14 cellular contexts compared by ENCODE assay signal in genomic region chr16:9929836-9930235, GRCh38.
DNase-seq lines count a peak whose midpoint lies in the region; ATAC-seq and TF ChIP-seq lines count a peak whose summit lies in the region.
"Had no signal": no experiment of that assay in that cellular context is flagged by ENCODE, and none has a peak within 500 bp of the region (broad histone marks: within the 10 kb centered on the region; RNA-seq: fewer than 3 reads in every experiment).

No MANE protein-coding gene starts in this region.

- no peak overlapping the region; the same call in 1 of the 2 replicates for H3K9ac ChIP-seq in OCI-LY3 (ENCODE audit: low read length)
- H3K9ac ChIP-seq: BLaER1 treated with 17β-estradiol and CSF1 and Interleukin-3, amounts not matched to agents 10 nM and 100 nM had no signal

- H3K27me3 ChIP-seq in OCI-LY3 (ENCODE audit: low read depth, low read length) = no peaks in the 10 kb centered on the region
- H3K27me3 ChIP-seq: BLaER1 treated with 17β-estradiol and CSF1 and Interleukin-3, amounts not matched to agents 10 nM and 100 nM had no signal

- no peaks in the 10 kb centered on the region for H3K79me2 ChIP-seq in OCI-LY3 (ENCODE audit: low read length)

- H3K4me2 ChIP-seq in OCI-LY3 (ENCODE audit: low read length) = peak overlapping the region; percentile 49
- H3K4me2 ChIP-seq: BLaER1 treated with 17β-estradiol and CSF1 and Interleukin-3, amounts not matched to agents 10 nM and 100 nM had no signal

- no peak for ATAC-seq in HG02973 (IDR thresholded peaks at IDR 0.05; ENCODE audit: unreplicated experiment)
- no peak for ATAC-seq in GM21515 (IDR thresholded peaks at IDR 0.05; ENCODE audit: unreplicated experiment)

- peaks cover 62% of the 10 kb centered on the region for H3K4me1 ChIP-seq in OCI-LY3 (ENCODE audit: low read length)

- no peaks in the 10 kb centered on the region for H3K36me3 ChIP-seq in OCI-LY3 (replicated peaks; ENCODE audit: low read depth, low read length)
- H3K36me3 ChIP-seq: BLaER1 treated with 17β-estradiol and CSF1 and Interleukin-3, amounts not matched to agents 10 nM and 100 nM had no signal

- DNase-seq in Ammon's horn (ENCODE audit: low spot score) = peak; percentile 76
- DNase-seq in G401 (ENCODE audit: low spot score) = peak; percentile 98
- peak; percentile 59 for DNase-seq in globus pallidus (ENCODE audit: low spot score)
- DNase-seq in NK-92 (lab: John Stamatoyannopoulos, UW; ENCODE audit: unreplicated experiment) = no peak
- DNase-seq in HEK293T (ENCODE audit: extremely low spot score) = no peak
- DNase-seq: 8988T; Calu3; CD4-positive, CD25-positive, alpha-beta regulatory T cell; HCEC 1CT; KG1 had no signal

- TF ChIP-seq CTCF in OCI-LY3 (IDR thresholded peaks at IDR 0.05; ENCODE audit: low read depth, low read length) = no peak

- H3K27ac ChIP-seq in OCI-LY3 (ENCODE audit: low read length) = peak overlapping the region; percentile 66
- H3K27ac ChIP-seq: BLaER1 treated with 17β-estradiol and CSF1 and Interleukin-3, amounts not matched to agents 10 nM and 100 nM had no signal

- H3K9me3 ChIP-seq in OCI-LY3 (ENCODE audit: insufficient read depth, low read length) = no peaks in the 10 kb centered on the region
- H3K9me3 ChIP-seq: BLaER1 treated with 17β-estradiol and CSF1 and Interleukin-3, amounts not matched to agents 10 nM and 100 nM had no signal

- H4K20me1 ChIP-seq in OCI-LY3 (ENCODE audit: insufficient read depth, low read length) = no peaks in the 10 kb centered on the region
- H4K20me1 ChIP-seq: BLaER1 treated with 17β-estradiol and CSF1 and Interleukin-3, amounts not matched to agents 10 nM and 100 nM had no signal

- H2AFZ ChIP-seq in OCI-LY3 (ENCODE audit: low read depth, low read length) = no peak overlapping the region

- in situ Hi-C loops in G401 (cut with HindIII; ENCODE audit: low sequenced_read_pairs) = no loop called here

- POLR2A ChIA-PET in HEK293T (lab: Yijun Ruan, JAX) = no interaction called here

- no peak overlapping the region for H3K4me3 ChIP-seq in OCI-LY3 (ENCODE audit: low read length)
- H3K4me3 ChIP-seq: BLaER1 treated with 17β-estradiol and CSF1 and Interleukin-3, amounts not matched to agents 10 nM and 100 nM had no signal

- CTCF ChIA-PET in HEK293T (lab: Yijun Ruan, JAX) = no interaction called here

TF ChIP-seq in HEK293T, 16 proteins besides CTCF, POLR2A, EP300 and RAD21:
- TF ChIP-seq LEF1 (IDR thresholded peaks at IDR 0.05; ENCODE audit: borderline replicate concordance) = no peak
- no peak for TF ChIP-seq BHLHE40 (IDR thresholded peaks at IDR 0.05; ENCODE audit: borderline replicate concordance)
- TF ChIP-seq TARDBP (IDR thresholded peaks at IDR 0.05) = no peak
- no peak for TF ChIP-seq SUZ12 (IDR thresholded peaks at IDR 0.05)
- TF ChIP-seq FOXA1 (IDR thresholded peaks at IDR 0.05) = no peak
- TF ChIP-seq SP1 (IDR thresholded peaks at IDR 0.05) = no peak
- TF ChIP-seq FOXK2 (IDR thresholded peaks at IDR 0.05) = no peak
- TF ChIP-seq NFRKB (IDR thresholded peaks at IDR 0.05) = no peak
- TF ChIP-seq ZNF384 (IDR thresholded peaks at IDR 0.05) = no peak
- TF ChIP-seq ARNT (IDR thresholded peaks at IDR 0.05) = no peak
- no peak for TF ChIP-seq HDGF (IDR thresholded peaks at IDR 0.05; ENCODE audit: borderline replicate concordance)
- no peak for TF ChIP-seq ELF4 (IDR thresholded peaks at IDR 0.05)
- no peak for TF ChIP-seq PKNOX1 (IDR thresholded peaks at IDR 0.05)
- TF ChIP-seq FOXM1 (IDR thresholded peaks at IDR 0.05; ENCODE audit: borderline replicate concordance) = no peak
- TF ChIP-seq CTBP1 (IDR thresholded peaks at IDR 0.05; ENCODE audit: borderline replicate concordance) = no peak
- no peak for TF ChIP-seq L3MBTL2 (conservative IDR thresholded peaks at IDR 0.05)
TF ChIP-seq in HEK293T: peak in this region for 0.

Comparison
In these comparisons a context has a peak if more than half of its experiments do, and no peak if none do; other contexts are left out.
1. DNase-seq: peak in Ammon's horn (single experiment), G401 (single experiment) and globus pallidus (single experiment); none in NK-92 (single experiment) and HEK293T (single experiment).